ENCODE assay signal across 8 cellular contexts in the genomic region with DNA sequence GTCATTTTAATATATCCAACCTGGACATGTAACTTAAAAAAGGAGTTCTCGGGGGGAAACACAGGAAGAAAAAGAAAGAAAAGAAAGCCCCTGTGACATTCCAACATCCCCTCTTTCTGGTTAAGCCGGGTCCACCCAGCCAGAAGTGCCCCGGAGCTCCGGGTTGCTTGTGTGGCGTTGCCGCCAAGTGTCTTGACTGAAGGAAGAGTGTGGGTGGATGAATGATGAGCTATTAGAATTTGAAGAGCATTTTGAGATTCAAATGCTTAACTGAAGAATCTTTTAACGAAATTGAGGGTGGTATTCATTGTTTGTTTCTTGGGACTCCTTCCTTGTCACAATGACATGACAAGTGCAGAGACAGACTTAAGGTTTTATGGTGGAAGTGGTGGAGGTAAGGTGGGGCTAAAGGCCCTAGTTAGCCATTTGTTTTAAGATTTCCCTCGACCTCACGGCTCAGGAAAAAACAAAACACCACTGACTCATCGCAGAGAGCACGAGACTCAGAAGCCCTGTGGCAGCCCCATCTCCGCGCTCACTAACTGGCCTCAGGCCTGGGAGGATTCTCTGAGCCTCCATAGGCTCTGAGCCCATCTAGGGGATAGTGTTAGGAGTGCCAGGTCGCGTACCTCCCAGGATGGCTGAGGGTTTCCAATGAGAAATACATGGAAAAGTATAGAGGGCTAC. TPM values are rescaled to one million over a fixed set of nuclear protein-coding genes. Genes with fewer than 3 reads are reported as not detected.
A peak's percentile ranks its signal among the peaks of the same experiment; 100 is the strongest.
DNase-seq lines count a peak whose midpoint lies in the region; ATAC-seq, FAIRE-seq and TF ChIP-seq lines count a peak whose summit lies in the region.
"Had no signal": no experiment of that assay in that cellular context is flagged by ENCODE, and none has a peak within 500 bp of the region (broad histone marks: within the 10 kb centered on the region; RNA-seq: fewer than 3 reads in every experiment).

No MANE protein-coding gene starts in this region.

- H3K9me3 ChIP-seq in iPS-18c (ENCODE audit: control insufficient read depth, insufficient read depth, low read length), result no peaks in the 10 kb centered on the region
- H3K9me3 ChIP-seq in kidney (ENCODE audit: control insufficient read depth in 1 of 2, low read length in 2 of 2), result no peaks in the 10 kb centered on the region

- H3K4me1 Mint-ChIP-seq in activated naive CD8-positive, alpha-beta T cell treated with anti-CD3 and anti-CD28 coated beads, Interleukin-2, amount 10 ng/mL, durations not matched to agents 7 days and 5 days, result peaks cover 9% of the 10 kb centered on the region
- peaks cover 20% of the 10 kb centered on the region for H3K4me1 Mint-ChIP-seq in stimulated activated memory B cell treated with anti-CD40 and anti-IgM and Interleukin-4, amounts not matched to agents 10 μg/mL and 1 μg/mL and 100 μg/mL, for 72 hours

- FAIRE-seq in kidney (lab: Jason Lieb, UNC), result no peak

- H3K4me1 ChIP-seq in kidney (ENCODE audit: control insufficient read depth in 1 of 2, insufficient read depth in 1 of 2, low read depth in 1 of 2, low read length in 2 of 2), result peaks cover 3 to 4% of the 10 kb centered on the region in 2 donors

- H3K4me3 Mint-ChIP-seq in activated naive CD8-positive, alpha-beta T cell treated with anti-CD3 and anti-CD28 coated beads, Interleukin-2, amount 10 ng/mL, durations not matched to agents 7 days and 5 days, result peak overlapping the region; percentile 89
- H3K4me3 Mint-ChIP-seq in stimulated activated memory B cell treated with anti-CD40 and anti-IgM and Interleukin-4, amounts not matched to agents 10 μg/mL and 1 μg/mL and 100 μg/mL, for 72 hours, result peak overlapping the region; percentile 79

- CTCF ChIA-PET in HEK293T (lab: Yijun Ruan, JAX), result no interaction called here

- H3K9ac ChIP-seq in kidney (ENCODE audit: low read length in 2 of 2), result no peak overlapping the region

- intact Hi-C loops in kidney (cut with DNase I), result no loop called here

- H3K27ac ChIP-seq in kidney (ENCODE audit: low read depth in 2 of 2, low read length in 2 of 2), result peak overlapping the region in 1 of 2 donors; percentile 60

- ATAC-seq in activated naive CD8-positive, alpha-beta T cell treated with anti-CD3 and anti-CD28 coated beads, Interleukin-2, amount 10 ng/mL, durations not matched to agents 7 days and 5 days (ENCODE audit: low read depth), result no peak
- ATAC-seq in stimulated activated memory B cell treated with anti-CD40 and anti-IgM and Interleukin-4, amounts not matched to agents 10 μg/mL and 1 μg/mL and 100 μg/mL, for 72 hours, result no peak
- ATAC-seq in HG02642 (IDR thresholded peaks at IDR 0.05; ENCODE audit: poor library complexity, unreplicated experiment), result no peak

- peaks cover 2% of the 10 kb centered on the region for H3K36me3 Mint-ChIP-seq in activated naive CD8-positive, alpha-beta T cell treated with anti-CD3 and anti-CD28 coated beads, Interleukin-2, amount 10 ng/mL, durations not matched to agents 7 days and 5 days
- H3K36me3 Mint-ChIP-seq in stimulated activated memory B cell treated with anti-CD40 and anti-IgM and Interleukin-4, amounts not matched to agents 10 μg/mL and 1 μg/mL and 100 μg/mL, for 72 hours, result peaks cover 5% of the 10 kb centered on the region

- peak; percentile 28 for DNase-seq in HEK293T (ENCODE audit: extremely low spot score)
- no peak for DNase-seq in activated naive CD8-positive, alpha-beta T cell treated with anti-CD3 and anti-CD28 coated beads, Interleukin-2, amount 10 ng/mL, durations not matched to agents 7 days and 5 days
- DNase-seq in kidney, result no peak
- DNase-seq in NCI-H748 treated with DMSO at 0.1 percent for 48 hours (lab: John Stamatoyannopoulos, UW), result no peak
- DNase-seq: activated CD4-positive, alpha-beta T cell treated with anti-CD3 and anti-CD28 coated beads, Interleukin-2, amount 50 U/mL, for 48 hours had no signal

- no peaks in the 10 kb centered on the region for H3K9me3 Mint-ChIP-seq in activated naive CD8-positive, alpha-beta T cell treated with anti-CD3 and anti-CD28 coated beads, Interleukin-2, amount 10 ng/mL, durations not matched to agents 7 days and 5 days
- H3K9me3 Mint-ChIP-seq in stimulated activated memory B cell treated with anti-CD40 and anti-IgM and Interleukin-4, amounts not matched to agents 10 μg/mL and 1 μg/mL and 100 μg/mL, for 72 hours, result no peaks in the 10 kb centered on the region

- no peak overlapping the region for H3K27ac Mint-ChIP-seq in activated naive CD8-positive, alpha-beta T cell treated with anti-CD3 and anti-CD28 coated beads, Interleukin-2, amount 10 ng/mL, durations not matched to agents 7 days and 5 days
- no peak overlapping the region for H3K27ac Mint-ChIP-seq in stimulated activated memory B cell treated with anti-CD40 and anti-IgM and Interleukin-4, amounts not matched to agents 10 μg/mL and 1 μg/mL and 100 μg/mL, for 72 hours

- H3K27me3 Mint-ChIP-seq in activated naive CD8-positive, alpha-beta T cell treated with anti-CD3 and anti-CD28 coated beads, Interleukin-2, amount 10 ng/mL, durations not matched to agents 7 days and 5 days, result peaks cover 67% of the 10 kb centered on the region
- H3K27me3 Mint-ChIP-seq in stimulated activated memory B cell treated with anti-CD40 and anti-IgM and Interleukin-4, amounts not matched to agents 10 μg/mL and 1 μg/mL and 100 μg/mL, for 72 hours, result peaks cover 74% of the 10 kb centered on the region

- POLR2A ChIA-PET in HEK293T (lab: Yijun Ruan, JAX), result interaction anchor here (0.7 to 1.0 kb wide), 4 partner anchors 24 to 606 kb away, joined by 3 read pairs; no protein-coding TSS in a partner anchor
- POLR2A ChIA-PET in activated naive CD8-positive, alpha-beta T cell treated with anti-CD3 and anti-CD28 coated beads, Interleukin-2, amount 10 ng/mL, durations not matched to agents 7 days and 5 days (lab: Charles Lee), result no interaction called here

- H3K36me3 ChIP-seq in kidney (ENCODE audit: control insufficient read depth in 1 of 2, insufficient read depth in 2 of 2, low read length in 2 of 2), result no peaks in the 10 kb centered on the region

- TF ChIP-seq CTCF in kidney (IDR thresholded peaks at IDR 0.05; ENCODE audit: borderline replicate concordance, extremely low read depth, insufficient read depth), result no peak

- H3K4me3 ChIP-seq in iPS-18c (ENCODE audit: insufficient read depth, low read depth, low read length), result peak overlapping the region; percentile 63
- H3K4me3 ChIP-seq in kidney (ENCODE audit: low read length in 2 of 2), result no peak overlapping the region

TF ChIP-seq in HEK293T, 16 proteins besides CTCF, POLR2A, EP300 and RAD21:
- no peak for TF ChIP-seq TARDBP (IDR thresholded peaks at IDR 0.05)
- no peak for TF ChIP-seq LEF1 (IDR thresholded peaks at IDR 0.05; ENCODE audit: borderline replicate concordance)
- TF ChIP-seq BHLHE40 (IDR thresholded peaks at IDR 0.05; ENCODE audit: borderline replicate concordance), result no peak
- TF ChIP-seq, protein P1, sequence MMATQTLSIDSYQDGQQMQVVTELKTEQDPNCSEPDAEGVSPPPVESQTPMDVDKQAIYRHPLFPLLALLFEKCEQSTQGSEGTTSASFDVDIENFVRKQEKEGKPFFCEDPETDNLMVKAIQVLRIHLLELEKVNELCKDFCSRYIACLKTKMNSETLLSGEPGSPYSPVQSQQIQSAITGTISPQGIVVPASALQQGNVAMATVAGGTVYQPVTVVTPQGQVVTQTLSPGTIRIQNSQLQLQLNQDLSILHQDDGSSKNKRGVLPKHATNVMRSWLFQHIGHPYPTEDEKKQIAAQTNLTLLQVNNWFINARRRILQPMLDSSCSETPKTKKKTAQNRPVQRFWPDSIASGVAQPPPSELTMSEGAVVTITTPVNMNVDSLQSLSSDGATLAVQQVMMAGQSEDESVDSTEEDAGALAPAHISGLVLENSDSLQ (IDR thresholded peaks at IDR 0.05), result no peak
- TF ChIP-seq NFRKB (IDR thresholded peaks at IDR 0.05), result no peak
- TF ChIP-seq CTBP1 (IDR thresholded peaks at IDR 0.05; ENCODE audit: borderline replicate concordance), result no peak
- no peak for TF ChIP-seq ELF4 (IDR thresholded peaks at IDR 0.05)
- no peak for TF ChIP-seq ZNF384 (IDR thresholded peaks at IDR 0.05)
- no peak for TF ChIP-seq HDGF (IDR thresholded peaks at IDR 0.05; ENCODE audit: borderline replicate concordance)
- TF ChIP-seq FOXM1 (IDR thresholded peaks at IDR 0.05; ENCODE audit: borderline replicate concordance), result no peak
- no peak for TF ChIP-seq SUZ12 (IDR thresholded peaks at IDR 0.05)
- no peak; the same call in 1 of the 2 replicates for TF ChIP-seq L3MBTL2 (conservative IDR thresholded peaks at IDR 0.05)
- TF ChIP-seq SP1 (IDR thresholded peaks at IDR 0.05), result no peak
- no peak for TF ChIP-seq FOXK2 (IDR thresholded peaks at IDR 0.05)
- no peak for TF ChIP-seq ARNT (IDR thresholded peaks at IDR 0.05)
- TF ChIP-seq FOXA1 (IDR thresholded peaks at IDR 0.05), result no peak

RNA-seq across cellular contexts. Expression of a gene that starts 1.8 kb away (rescaled TPM):
- 1 to 10 TPM in 1 of 2 experiments, under 1 TPM in 1; 0.75 to 1.3 TPM for total RNA-seq in activated naive CD8-positive, alpha-beta T cell treated with anti-CD3 and anti-CD28 coated beads, Interleukin-2, amount 10 ng/mL, durations not matched to agents 7 days and 5 days
- 11.1 TPM for total RNA-seq in kidney
- polyA plus RNA-seq in kidney (ENCODE audit: insufficient read depth, low read depth, low replicate concordance), result 0.92 TPM
